Comparison of ENCODE assay signal across 10 cellular contexts in genomic region chr3:84724877-84725276, GRCh38.
DNase-seq lines count a peak whose midpoint lies in the region; ATAC-seq and TF ChIP-seq lines count a peak whose summit lies in the region.
"Had no signal": no experiment of that assay in that cellular context is flagged by ENCODE, and none has a peak within 500 bp of the region (broad histone marks: within the 10 kb centered on the region; RNA-seq: fewer than 3 reads in every experiment).

No MANE protein-coding gene starts in this region.

- WGBS in tibial nerve, 2 donors = 61 to 64% methylated on average over 4 of the region's 4 CpGs

- no peak overlapping the region for H3K4me3 ChIP-seq in tibial nerve

- peak; percentile 79 for ATAC-seq in HG03064 (IDR thresholded peaks at IDR 0.05; ENCODE audit: low read depth, unreplicated experiment)
- ATAC-seq in HG03520 (IDR thresholded peaks at IDR 0.05; ENCODE audit: unreplicated experiment) = no peak
- ATAC-seq: activated CD8-positive, alpha-beta memory T cell treated with anti-CD3 and anti-CD28 coated beads, Interleukin-2, amount 10 ng/mL, durations not matched to agents 7 days and 5 days had no signal

- TF ChIP-seq POLR2A in tibial nerve (IDR thresholded peaks at IDR 0.05) = no peak

- H3K4me1 ChIP-seq in tibial nerve = no peaks in the 10 kb centered on the region

- DNase-seq in COLO668 (lab: John Stamatoyannopoulos, UW; ENCODE audit: unreplicated experiment) (peak; percentile 54), SHP77 treated with DMSO at 0.1 percent for 48 hours (lab: John Stamatoyannopoulos, UW) (peak; percentile 74), iris pigment epithelial cell (ENCODE audit: low read depth) (peak; percentile 90), NCI-H345 (lab: John Stamatoyannopoulos, UW) (no peak), tibial nerve (ENCODE audit: low spot score in 2 of 2) (no peak), DMS79 (lab: John Stamatoyannopoulos, UW) (no peak)
- DNase-seq: activated CD8-positive, alpha-beta memory T cell treated with anti-CD3 and anti-CD28 coated beads, Interleukin-2, amount 10 ng/mL, durations not matched to agents 7 days and 5 days; retina had no signal

- no peaks in the 10 kb centered on the region for H3K9me3 ChIP-seq in tibial nerve

- no peak for TF ChIP-seq CTCF in tibial nerve (IDR thresholded peaks at IDR 0.05)

- TF ChIP-seq EP300 in tibial nerve (IDR thresholded peaks at IDR 0.05) = no peak

- H3K27me3 ChIP-seq in tibial nerve = no peaks in the 10 kb centered on the region

- H3K27ac ChIP-seq in tibial nerve = no peak overlapping the region

- no peaks in the 10 kb centered on the region for H3K36me3 ChIP-seq in tibial nerve

Comparison
In these comparisons a context has a peak if more than half of its experiments do, and no peak if none do; other contexts are left out.
1. DNase-seq: peak in COLO668 (single experiment), SHP77 treated with DMSO at 0.1 percent for 48 hours (single experiment) and iris pigment epithelial cell (single experiment); none in NCI-H345 (single experiment), tibial nerve (0 of 2) and DMS79 (single experiment).